ENCODE assay signal across 1 cellular context in genomic region chr5:53482717-53483638, GRCh38.
TF ChIP-seq lines count a peak whose summit lies in the region.

No MANE protein-coding gene starts in this region.

TF ChIP-seq in HepG2, 621 proteins besides CTCF, POLR2A, EP300 and RAD21 (continued from another document and continues in another):
- TF ChIP-seq ATF7-NPFF (CRISPR knock-in tag; IDR thresholded peaks at IDR 0.05; ENCODE audit: low read depth) = peak; percentile 68; the same call in 1 of the 2 replicates
- TF ChIP-seq KMT2B (CRISPR knock-in tag; IDR thresholded peaks at IDR 0.05) = peak; percentile 75
- no peak for TF ChIP-seq GPBP1L1 (CRISPR knock-in tag; IDR thresholded peaks at IDR 0.05)
- no peak for TF ChIP-seq RARG (CRISPR knock-in tag; IDR thresholded peaks at IDR 0.05; ENCODE audit: low read depth)
- peak; percentile 63; the same call in 1 of the 2 replicates for TF ChIP-seq YEATS2 (CRISPR knock-in tag; IDR thresholded peaks at IDR 0.05; ENCODE audit: borderline replicate concordance)
- TF ChIP-seq PATZ1 (CRISPR knock-in tag; IDR thresholded peaks at IDR 0.05) = peak; percentile 89
- peak; percentile 91 for TF ChIP-seq AFF4 (CRISPR knock-in tag; IDR thresholded peaks at IDR 0.05)
- TF ChIP-seq HNRNPL (IDR thresholded peaks at IDR 0.05; ENCODE audit: low read depth, low read length) = no peak
- TF ChIP-seq NBN (conservative IDR thresholded peaks at IDR 0.05) = no peak
- TF ChIP-seq FOXA3 (CRISPR knock-in tag; IDR thresholded peaks at IDR 0.05) = peak; percentile 72
- TF ChIP-seq ZZZ3 (CRISPR knock-in tag; IDR thresholded peaks at IDR 0.05; ENCODE audit: borderline replicate concordance) = no peak; the same call in 1 of the 2 replicates
- TF ChIP-seq GLMP (CRISPR knock-in tag; IDR thresholded peaks at IDR 0.05; ENCODE audit: borderline replicate concordance) = no peak
- no peak for TF ChIP-seq MAFK (conservative IDR thresholded peaks at IDR 0.05 in 1 of 2, IDR thresholded peaks at IDR 0.05 in 1 of 2; ENCODE audit: low read length in 2 of 2)
- 0 out of 2 replicates have a peak, but pooled peaks have one; percentile 46 for TF ChIP-seq ZNF775 (CRISPR knock-in tag; IDR thresholded peaks at IDR 0.05; ENCODE audit: borderline replicate concordance)
- no peak for TF ChIP-seq SP1 (IDR thresholded peaks at IDR 0.05)
- 0 out of 2 replicates have a peak, but pooled peaks have one; percentile 18 for TF ChIP-seq SP1 (CRISPR knock-in tag; IDR thresholded peaks at IDR 0.05)
- peak; percentile 42; the same call in 1 of the 2 replicates for TF ChIP-seq ZNF644 (CRISPR knock-in tag; IDR thresholded peaks at IDR 0.05; ENCODE audit: low read depth)
- peak; percentile 74; the same call in 1 of the 2 replicates for TF ChIP-seq HOMEZ (CRISPR knock-in tag; IDR thresholded peaks at IDR 0.05; ENCODE audit: low read depth)
- peak; percentile 67; the same call in 1 of the 2 replicates for TF ChIP-seq TFDP1 (CRISPR knock-in tag; IDR thresholded peaks at IDR 0.05; ENCODE audit: borderline replicate concordance)
- 0 out of 2 replicates have a peak, but pooled peaks have one; percentile 26 for TF ChIP-seq ZNF737 (CRISPR knock-in tag; IDR thresholded peaks at IDR 0.05; ENCODE audit: borderline replicate concordance)
- no peak for TF ChIP-seq ZMYM3 (CRISPR knock-in tag; IDR thresholded peaks at IDR 0.05)
- no peak for TF ChIP-seq ZNF780A (CRISPR knock-in tag; IDR thresholded peaks at IDR 0.05)
- no peak for TF ChIP-seq ZSCAN20 (CRISPR knock-in tag; IDR thresholded peaks at IDR 0.05; ENCODE audit: borderline replicate concordance)
- peak; percentile 64; the same call in 1 of the 2 replicates for TF ChIP-seq FOXC1 (CRISPR knock-in tag; IDR thresholded peaks at IDR 0.05; ENCODE audit: borderline replicate concordance)
- TF ChIP-seq MNT (IDR thresholded peaks at IDR 0.05) = no peak
- no peak for TF ChIP-seq ZHX1 (CRISPR knock-in tag; IDR thresholded peaks at IDR 0.05; ENCODE audit: low read depth)
- TF ChIP-seq ZSCAN31 (CRISPR knock-in tag; IDR thresholded peaks at IDR 0.05; ENCODE audit: low read depth) = peak; percentile 55; the same call in 1 of the 2 replicates
- TF ChIP-seq DR1 (CRISPR knock-in tag; IDR thresholded peaks at IDR 0.05) = peak; percentile 40; the same call in 1 of the 2 replicates
- TF ChIP-seq STAT5B (CRISPR knock-in tag; IDR thresholded peaks at IDR 0.05) = no peak
- TF ChIP-seq ZFP36L1 (CRISPR knock-in tag; IDR thresholded peaks at IDR 0.05) = no peak; the same call in 1 of the 2 replicates
- TF ChIP-seq CBX2 (IDR thresholded peaks at IDR 0.05; ENCODE audit: low read depth, low read length) = no peak
- TF ChIP-seq CBX2 (CRISPR knock-in tag; IDR thresholded peaks at IDR 0.05; ENCODE audit: low read depth) = no peak
- peak; percentile 71 for TF ChIP-seq ASH2L (IDR thresholded peaks at IDR 0.05; ENCODE audit: insufficient read length, low read depth, low read length)
- TF ChIP-seq ZNF605 (CRISPR knock-in tag; IDR thresholded peaks at IDR 0.05) = no peak
- TF ChIP-seq RFXAP (CRISPR knock-in tag; IDR thresholded peaks at IDR 0.05; ENCODE audit: borderline replicate concordance) = no peak
- no peak for TF ChIP-seq ZNF550 (CRISPR knock-in tag; IDR thresholded peaks at IDR 0.05; ENCODE audit: borderline replicate concordance)
- peak; percentile 58 for TF ChIP-seq FOSL2 (CRISPR knock-in tag; IDR thresholded peaks at IDR 0.05)
- 0 out of 2 replicates have a peak, but pooled peaks have one; percentile 26 for TF ChIP-seq PHF8 (CRISPR knock-in tag; IDR thresholded peaks at IDR 0.05)
- peak; percentile 47 to 76; a peak in 2 of 4 replicates for TF ChIP-seq HMGXB4 (CRISPR knock-in tag; IDR thresholded peaks at IDR 0.05; ENCODE audit: borderline replicate concordance in 1 of 2, low read depth in 1 of 2)
- TF ChIP-seq RARA (CRISPR knock-in tag; IDR thresholded peaks at IDR 0.05) = peak; percentile 90
- TF ChIP-seq ZNF615 (CRISPR knock-in tag; IDR thresholded peaks at IDR 0.05; ENCODE audit: borderline replicate concordance) = no peak
